In the genomic region with DNA sequence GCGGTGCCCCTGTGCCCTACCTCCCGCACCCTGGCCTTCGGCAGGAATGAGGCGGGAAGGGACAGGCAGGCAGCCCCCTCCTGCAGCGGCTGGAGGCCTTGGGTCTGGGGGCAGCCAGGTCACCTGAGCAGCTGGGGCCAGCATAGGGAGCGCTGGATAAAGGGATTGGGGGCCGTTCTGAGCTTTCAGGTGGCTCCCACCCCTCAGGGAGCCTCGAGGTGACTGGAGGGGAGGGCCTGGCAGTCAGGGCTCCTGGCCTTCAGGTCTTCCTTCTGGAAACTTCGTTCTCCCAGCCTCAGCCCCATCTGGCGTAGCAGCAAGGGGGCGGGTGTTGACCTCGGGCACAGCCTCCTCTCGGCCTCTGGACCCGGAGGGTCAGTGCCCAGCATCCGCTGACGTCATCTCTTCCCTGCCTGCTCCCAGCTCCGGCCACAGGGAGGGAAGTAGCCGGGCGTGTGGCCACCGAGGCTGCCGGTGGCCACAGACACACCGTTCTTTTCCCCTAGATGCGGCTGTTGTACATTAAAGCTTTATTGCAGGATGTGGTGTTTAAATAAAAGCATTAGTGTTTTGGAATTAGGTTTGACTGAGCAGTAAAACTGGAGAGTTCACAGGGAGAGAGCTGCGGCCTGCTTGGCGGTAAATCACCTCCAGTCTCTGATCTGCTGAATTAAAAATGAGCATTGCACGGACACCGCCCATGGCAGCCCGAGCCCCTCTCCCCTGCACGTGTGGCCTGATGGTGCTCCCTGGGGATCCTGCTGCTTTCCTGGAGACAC, we compare ENCODE assay signal across 1 cellular context.
TF ChIP-seq lines count a peak whose summit lies in the region.

No MANE protein-coding gene starts in this region.

TF ChIP-seq in HepG2, 621 proteins besides CTCF, POLR2A, EP300 and RAD21 (continued from another document and continues in another):
- TF ChIP-seq, protein P1, sequence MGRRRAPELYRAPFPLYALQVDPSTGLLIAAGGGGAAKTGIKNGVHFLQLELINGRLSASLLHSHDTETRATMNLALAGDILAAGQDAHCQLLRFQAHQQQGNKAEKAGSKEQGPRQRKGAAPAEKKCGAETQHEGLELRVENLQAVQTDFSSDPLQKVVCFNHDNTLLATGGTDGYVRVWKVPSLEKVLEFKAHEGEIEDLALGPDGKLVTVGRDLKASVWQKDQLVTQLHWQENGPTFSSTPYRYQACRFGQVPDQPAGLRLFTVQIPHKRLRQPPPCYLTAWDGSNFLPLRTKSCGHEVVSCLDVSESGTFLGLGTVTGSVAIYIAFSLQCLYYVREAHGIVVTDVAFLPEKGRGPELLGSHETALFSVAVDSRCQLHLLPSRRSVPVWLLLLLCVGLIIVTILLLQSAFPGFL (CRISPR knock-in tag; IDR thresholded peaks at IDR 0.05), result no peak
- TF ChIP-seq HCFC1 (IDR thresholded peaks at IDR 0.05; ENCODE audit: low read depth, low read length) (no peak), KAT2B (IDR thresholded peaks at IDR 0.05; ENCODE audit: borderline replicate concordance, low read depth, low read length) (no peak), RNF2 (conservative IDR thresholded peaks at IDR 0.05; ENCODE audit: low read depth) (no peak), TSC22D2 (CRISPR knock-in tag; IDR thresholded peaks at IDR 0.05; ENCODE audit: borderline replicate concordance) (0 out of 2 replicates have a peak, but pooled peaks have one; percentile 10), ZNF205 (CRISPR knock-in tag; IDR thresholded peaks at IDR 0.05) (no peak), ZNF720 (CRISPR knock-in tag; IDR thresholded peaks at IDR 0.05) (no peak), ZIK1 (CRISPR knock-in tag; IDR thresholded peaks at IDR 0.05; ENCODE audit: borderline replicate concordance, low read depth) (0 out of 2 replicates have a peak, but pooled peaks have one; percentile 3), MED1 (CRISPR knock-in tag; IDR thresholded peaks at IDR 0.05) (peak; percentile 31; the same call in 1 of the 2 replicates), ZNF746 (CRISPR knock-in tag; IDR thresholded peaks at IDR 0.05) (no peak), CREM (IDR thresholded peaks at IDR 0.05) (peak; percentile 79), CREM (CRISPR knock-in tag; IDR thresholded peaks at IDR 0.05) (no peak), ESRRA (CRISPR knock-in tag; IDR thresholded peaks at IDR 0.05; ENCODE audit: low read depth) (peak; percentile 83), ATF7 (IDR thresholded peaks at IDR 0.05) (peak; percentile 99), ATF7 (CRISPR knock-in tag; IDR thresholded peaks at IDR 0.05) (peak; percentile 97), FOSL2 (CRISPR knock-in tag; IDR thresholded peaks at IDR 0.05) (peak; percentile 59), HNRNPL (IDR thresholded peaks at IDR 0.05; ENCODE audit: low read depth, low read length) (peak; percentile 80; the same call in 1 of the 2 replicates), SALL2 (CRISPR knock-in tag; IDR thresholded peaks at IDR 0.05) (no peak), CAMTA2 (CRISPR knock-in tag; IDR thresholded peaks at IDR 0.05; ENCODE audit: borderline replicate concordance) (0 out of 2 replicates have a peak, but pooled peaks have one; percentile 46), KDM4B (CRISPR knock-in tag; IDR thresholded peaks at IDR 0.05) (no peak), YEATS2 (CRISPR knock-in tag; IDR thresholded peaks at IDR 0.05; ENCODE audit: borderline replicate concordance) (peak; percentile 42; the same call in 1 of the 2 replicates), DNMT3B (CRISPR knock-in tag; conservative IDR thresholded peaks at IDR 0.05) (no peak), TAF15 (IDR thresholded peaks at IDR 0.05; ENCODE audit: low read depth, low read length, poor library complexity, severe bottlenecking) (peak; percentile 77), ZNF235 (CRISPR knock-in tag; IDR thresholded peaks at IDR 0.05; ENCODE audit: borderline replicate concordance) (no peak), KLF13 (CRISPR knock-in tag; IDR thresholded peaks at IDR 0.05) (no peak), MEIS1 (CRISPR knock-in tag; IDR thresholded peaks at IDR 0.05; ENCODE audit: borderline replicate concordance) (no peak), THAP11 (CRISPR knock-in tag; IDR thresholded peaks at IDR 0.05) (no peak), HNF4G (IDR thresholded peaks at IDR 0.05; ENCODE audit: borderline replicate concordance, low read depth, low read length) (peak; percentile 43; the same call in 1 of the 2 replicates), HNF4G (CRISPR knock-in tag; IDR thresholded peaks at IDR 0.05; ENCODE audit: borderline replicate concordance, low read depth) (peak; percentile 30; the same call in 1 of the 2 replicates), KDM2A (CRISPR knock-in tag; IDR thresholded peaks at IDR 0.05; ENCODE audit: borderline replicate concordance, low read depth) (0 out of 2 replicates have a peak, but pooled peaks have one; percentile 38), CCDC6 (CRISPR knock-in tag; IDR thresholded peaks at IDR 0.05) (no peak), FOXK1 (CRISPR knock-in tag; IDR thresholded peaks at IDR 0.05; ENCODE audit: borderline replicate concordance, low read depth) (peak; percentile 62; the same call in 1 of the 2 replicates), RFX1 (IDR thresholded peaks at IDR 0.05) (no peak), AKAP8 (CRISPR knock-in tag; IDR thresholded peaks at IDR 0.05) (no peak), ZBTB1 (CRISPR knock-in tag; IDR thresholded peaks at IDR 0.05; ENCODE audit: borderline replicate concordance) (no peak), NR2F1 (CRISPR knock-in tag; IDR thresholded peaks at IDR 0.05) (peak; percentile 55 to 80), ZNF547 (CRISPR knock-in tag; IDR thresholded peaks at IDR 0.05) (0 out of 2 replicates have a peak, but pooled peaks have one; percentile 6), FOXC1 (CRISPR knock-in tag; IDR thresholded peaks at IDR 0.05; ENCODE audit: borderline replicate concordance) (no peak), ZNF577 (CRISPR knock-in tag; IDR thresholded peaks at IDR 0.05; ENCODE audit: borderline replicate concordance, low read depth) (no peak), CBFB (CRISPR knock-in tag; IDR thresholded peaks at IDR 0.05) (no peak), ZNF143 (CRISPR knock-in tag; IDR thresholded peaks at IDR 0.05) (0 out of 2 replicates have a peak, but pooled peaks have one; percentile 30), RFX5 (IDR thresholded peaks at IDR 0.05; ENCODE audit: low read depth, low read length) (peak; percentile 40; the same call in 1 of the 2 replicates), ZNF282 (IDR thresholded peaks at IDR 0.05; ENCODE audit: partially characterized antibody) (no peak), GPN1 (CRISPR knock-in tag; IDR thresholded peaks at IDR 0.05; ENCODE audit: borderline replicate concordance) (no peak)
- TF ChIP-seq, protein P2, sequence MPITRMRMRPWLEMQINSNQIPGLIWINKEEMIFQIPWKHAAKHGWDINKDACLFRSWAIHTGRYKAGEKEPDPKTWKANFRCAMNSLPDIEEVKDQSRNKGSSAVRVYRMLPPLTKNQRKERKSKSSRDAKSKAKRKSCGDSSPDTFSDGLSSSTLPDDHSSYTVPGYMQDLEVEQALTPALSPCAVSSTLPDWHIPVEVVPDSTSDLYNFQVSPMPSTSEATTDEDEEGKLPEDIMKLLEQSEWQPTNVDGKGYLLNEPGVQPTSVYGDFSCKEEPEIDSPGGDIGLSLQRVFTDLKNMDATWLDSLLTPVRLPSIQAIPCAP (CRISPR knock-in tag; IDR thresholded peaks at IDR 0.05; ENCODE audit: low read depth), result no peak
- TF ChIP-seq, protein P3, sequence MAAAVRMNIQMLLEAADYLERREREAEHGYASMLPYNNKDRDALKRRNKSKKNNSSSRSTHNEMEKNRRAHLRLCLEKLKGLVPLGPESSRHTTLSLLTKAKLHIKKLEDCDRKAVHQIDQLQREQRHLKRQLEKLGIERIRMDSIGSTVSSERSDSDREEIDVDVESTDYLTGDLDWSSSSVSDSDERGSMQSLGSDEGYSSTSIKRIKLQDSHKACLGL (CRISPR knock-in tag; IDR thresholded peaks at IDR 0.05), result peak; percentile 65; the same call in 1 of the 2 replicates
- TF ChIP-seq, protein P4, sequence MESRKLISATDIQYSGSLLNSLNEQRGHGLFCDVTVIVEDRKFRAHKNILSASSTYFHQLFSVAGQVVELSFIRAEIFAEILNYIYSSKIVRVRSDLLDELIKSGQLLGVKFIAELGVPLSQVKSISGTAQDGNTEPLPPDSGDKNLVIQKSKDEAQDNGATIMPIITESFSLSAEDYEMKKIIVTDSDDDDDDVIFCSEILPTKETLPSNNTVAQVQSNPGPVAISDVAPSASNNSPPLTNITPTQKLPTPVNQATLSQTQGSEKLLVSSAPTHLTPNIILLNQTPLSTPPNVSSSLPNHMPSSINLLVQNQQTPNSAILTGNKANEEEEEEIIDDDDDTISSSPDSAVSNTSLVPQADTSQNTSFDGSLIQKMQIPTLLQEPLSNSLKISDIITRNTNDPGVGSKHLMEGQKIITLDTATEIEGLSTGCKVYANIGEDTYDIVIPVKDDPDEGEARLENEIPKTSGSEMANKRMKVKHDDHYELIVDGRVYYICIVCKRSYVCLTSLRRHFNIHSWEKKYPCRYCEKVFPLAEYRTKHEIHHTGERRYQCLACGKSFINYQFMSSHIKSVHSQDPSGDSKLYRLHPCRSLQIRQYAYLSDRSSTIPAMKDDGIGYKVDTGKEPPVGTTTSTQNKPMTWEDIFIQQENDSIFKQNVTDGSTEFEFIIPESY (CRISPR knock-in tag; IDR thresholded peaks at IDR 0.05), result 0 out of 2 replicates have a peak, but pooled peaks have one; percentile 19
- TF ChIP-seq, protein P5, sequence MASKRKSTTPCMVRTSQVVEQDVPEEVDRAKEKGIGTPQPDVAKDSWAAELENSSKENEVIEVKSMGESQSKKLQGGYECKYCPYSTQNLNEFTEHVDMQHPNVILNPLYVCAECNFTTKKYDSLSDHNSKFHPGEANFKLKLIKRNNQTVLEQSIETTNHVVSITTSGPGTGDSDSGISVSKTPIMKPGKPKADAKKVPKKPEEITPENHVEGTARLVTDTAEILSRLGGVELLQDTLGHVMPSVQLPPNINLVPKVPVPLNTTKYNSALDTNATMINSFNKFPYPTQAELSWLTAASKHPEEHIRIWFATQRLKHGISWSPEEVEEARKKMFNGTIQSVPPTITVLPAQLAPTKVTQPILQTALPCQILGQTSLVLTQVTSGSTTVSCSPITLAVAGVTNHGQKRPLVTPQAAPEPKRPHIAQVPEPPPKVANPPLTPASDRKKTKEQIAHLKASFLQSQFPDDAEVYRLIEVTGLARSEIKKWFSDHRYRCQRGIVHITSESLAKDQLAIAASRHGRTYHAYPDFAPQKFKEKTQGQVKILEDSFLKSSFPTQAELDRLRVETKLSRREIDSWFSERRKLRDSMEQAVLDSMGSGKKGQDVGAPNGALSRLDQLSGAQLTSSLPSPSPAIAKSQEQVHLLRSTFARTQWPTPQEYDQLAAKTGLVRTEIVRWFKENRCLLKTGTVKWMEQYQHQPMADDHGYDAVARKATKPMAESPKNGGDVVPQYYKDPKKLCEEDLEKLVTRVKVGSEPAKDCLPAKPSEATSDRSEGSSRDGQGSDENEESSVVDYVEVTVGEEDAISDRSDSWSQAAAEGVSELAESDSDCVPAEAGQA (IDR thresholded peaks at IDR 0.05; ENCODE audit: low read depth), result peak; percentile 70
- TF ChIP-seq, protein P5 (CRISPR knock-in tag; IDR thresholded peaks at IDR 0.05; ENCODE audit: borderline replicate concordance), result no peak
- TF ChIP-seq, protein P6, sequence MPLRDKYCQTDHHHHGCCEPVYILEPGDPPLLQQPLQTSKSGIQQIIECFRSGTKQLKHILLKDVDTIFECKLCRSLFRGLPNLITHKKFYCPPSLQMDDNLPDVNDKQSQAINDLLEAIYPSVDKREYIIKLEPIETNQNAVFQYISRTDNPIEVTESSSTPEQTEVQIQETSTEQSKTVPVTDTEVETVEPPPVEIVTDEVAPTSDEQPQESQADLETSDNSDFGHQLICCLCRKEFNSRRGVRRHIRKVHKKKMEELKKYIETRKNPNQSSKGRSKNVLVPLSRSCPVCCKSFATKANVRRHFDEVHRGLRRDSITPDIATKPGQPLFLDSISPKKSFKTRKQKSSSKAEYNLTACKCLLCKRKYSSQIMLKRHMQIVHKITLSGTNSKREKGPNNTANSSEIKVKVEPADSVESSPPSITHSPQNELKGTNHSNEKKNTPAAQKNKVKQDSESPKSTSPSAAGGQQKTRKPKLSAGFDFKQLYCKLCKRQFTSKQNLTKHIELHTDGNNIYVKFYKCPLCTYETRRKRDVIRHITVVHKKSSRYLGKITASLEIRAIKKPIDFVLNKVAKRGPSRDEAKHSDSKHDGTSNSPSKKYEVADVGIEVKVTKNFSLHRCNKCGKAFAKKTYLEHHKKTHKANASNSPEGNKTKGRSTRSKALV (CRISPR knock-in tag; IDR thresholded peaks at IDR 0.05), result no peak
- TF ChIP-seq, protein P7, sequence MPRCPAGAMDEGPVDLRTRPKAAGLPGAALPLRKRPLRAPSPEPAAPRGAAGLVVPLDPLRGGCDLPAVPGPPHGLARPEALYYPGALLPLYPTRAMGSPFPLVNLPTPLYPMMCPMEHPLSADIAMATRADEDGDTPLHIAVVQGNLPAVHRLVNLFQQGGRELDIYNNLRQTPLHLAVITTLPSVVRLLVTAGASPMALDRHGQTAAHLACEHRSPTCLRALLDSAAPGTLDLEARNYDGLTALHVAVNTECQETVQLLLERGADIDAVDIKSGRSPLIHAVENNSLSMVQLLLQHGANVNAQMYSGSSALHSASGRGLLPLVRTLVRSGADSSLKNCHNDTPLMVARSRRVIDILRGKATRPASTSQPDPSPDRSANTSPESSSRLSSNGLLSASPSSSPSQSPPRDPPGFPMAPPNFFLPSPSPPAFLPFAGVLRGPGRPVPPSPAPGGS (CRISPR knock-in tag; IDR thresholded peaks at IDR 0.05), result no peak
